12 cellular contexts compared by ENCODE assay signal in genomic region chr1:77950873-77951272, GRCh38. TPM values are rescaled to one million over a fixed set of nuclear protein-coding genes. Genes with fewer than 3 reads are reported as not detected.
A peak's percentile ranks its signal among the peaks of the same experiment; 100 is the strongest.
DNase-seq lines count a peak whose midpoint lies in the region; ATAC-seq and TF ChIP-seq lines count a peak whose summit lies in the region.
"Had no signal": no experiment of that assay in that cellular context is flagged by ENCODE, and none has a peak within 500 bp of the region (broad histone marks: within the 10 kb centered on the region; RNA-seq: fewer than 3 reads in every experiment).

No MANE protein-coding gene starts in this region.

- H3K4me3 ChIP-seq in KMS-11 (IDR thresholded peaks at IDR 0.05; ENCODE audit: insufficient read depth, low read depth, low read length) (no peak overlapping the region), mesenchymal stem cell (ENCODE audit: insufficient read depth in 1 of 2, low read depth in 1 of 2, low read length in 2 of 2) (no peak overlapping the region)
- H3K4me3 ChIP-seq: body of pancreas, lung, sigmoid colon had no signal

- peak overlapping the region; percentile 33; the same call in 1 of the 2 replicates for H3K4me2 ChIP-seq in KMS-11
- H3K4me2 ChIP-seq in mesenchymal stem cell (ENCODE audit: low read length, poor library complexity, severe bottlenecking): no peak overlapping the region

- no peak overlapping the region for H3K23ac ChIP-seq in mesenchymal stem cell (ENCODE audit: low read length in 2 of 2)

- no peaks in the 10 kb centered on the region for H3K9me3 Mint-ChIP-seq in activated naive CD4-positive, alpha-beta T cell treated with anti-CD3 and anti-CD28 coated beads, Interleukin-2, amount 50 U/mL, for 24 hours

- H2BK120ac ChIP-seq in mesenchymal stem cell (ENCODE audit: low read depth, low read length): no peak overlapping the region

- no peak overlapping the region for H2BK12ac ChIP-seq in mesenchymal stem cell (ENCODE audit: low read length in 2 of 2)

- H3K4ac ChIP-seq in mesenchymal stem cell (ENCODE audit: low read depth in 1 of 2, low read length in 2 of 2): no peak overlapping the region

- H2BK15ac ChIP-seq in mesenchymal stem cell (ENCODE audit: low read depth, poor library complexity, severe bottlenecking): no peak overlapping the region

- DNase-seq in activated naive CD4-positive, alpha-beta T cell (lab: John Stamatoyannopoulos, UW): no peak
- DNase-seq in mesenchymal stem cell (no peak), GDM1 (lab: John Stamatoyannopoulos, UW) (no peak), epidermal melanocyte (ENCODE audit: insufficient read length, low spot score) (no peak)
- DNase-seq in effector CD8-positive, alpha-beta T cell (lab: John Stamatoyannopoulos, UW): no peak
- DNase-seq: body of pancreas, NCI-H446, sigmoid colon had no signal

- no peak overlapping the region for H3K9ac ChIP-seq in KMS-11
- H3K9ac ChIP-seq in mesenchymal stem cell (ENCODE audit: low read length): no peak overlapping the region

- no peak overlapping the region for H3K4me3 Mint-ChIP-seq in activated naive CD4-positive, alpha-beta T cell treated with anti-CD3 and anti-CD28 coated beads, Interleukin-2, amount 50 U/mL, for 24 hours

- H2BK5ac ChIP-seq in mesenchymal stem cell (ENCODE audit: low read depth, low read length, poor library complexity, severe bottlenecking): no peak overlapping the region

- no peak for TF ChIP-seq CTCF in KMS-11 (conservative IDR thresholded peaks at IDR 0.05; ENCODE audit: low read depth, low read length)

- H3K27ac Mint-ChIP-seq in activated naive CD4-positive, alpha-beta T cell treated with anti-CD3 and anti-CD28 coated beads, Interleukin-2, amount 50 U/mL, for 24 hours: peak overlapping the region; percentile 65

- H3K79me1 ChIP-seq in mesenchymal stem cell (replicated peaks; ENCODE audit: low read length, poor library complexity, severe bottlenecking): peaks cover 1% of the 10 kb centered on the region

- no peak overlapping the region for H2AK5ac ChIP-seq in mesenchymal stem cell (ENCODE audit: low read length, severe bottlenecking)

- H3K27me3 Mint-ChIP-seq in activated naive CD4-positive, alpha-beta T cell treated with anti-CD3 and anti-CD28 coated beads, Interleukin-2, amount 50 U/mL, for 24 hours: no peaks in the 10 kb centered on the region

- H3K27me3 ChIP-seq in KMS-11 (ENCODE audit: insufficient read depth, low read depth) (no peaks in the 10 kb centered on the region), mesenchymal stem cell (ENCODE audit: control insufficient read depth in 1 of 2, insufficient read depth in 1 of 2, low read length in 2 of 2) (no peaks in the 10 kb centered on the region)
- H3K27me3 ChIP-seq: body of pancreas, sigmoid colon had no signal

- ATAC-seq in HG02588 (IDR thresholded peaks at IDR 0.05; ENCODE audit: unreplicated experiment): peak; percentile 50
- ATAC-seq: body of pancreas had no signal

- no peaks in the 10 kb centered on the region for H4K20me1 ChIP-seq in KMS-11 (ENCODE audit: insufficient read depth)

- H3K79me2 ChIP-seq in KMS-11 (ENCODE audit: insufficient read depth, low read depth): no peaks in the 10 kb centered on the region; the same call in 1 of the 2 replicates

- H2AFZ ChIP-seq in KMS-11 (ENCODE audit: low read depth) (no peak overlapping the region), mesenchymal stem cell (ENCODE audit: low read depth, low read length) (no peak overlapping the region)

- H3K4me1 ChIP-seq in KMS-11 (ENCODE audit: low read depth, poor library complexity, severe bottlenecking) (peaks cover 49% of the 10 kb centered on the region), mesenchymal stem cell (ENCODE audit: control insufficient read depth, insufficient read depth, low read depth, low read length) (peaks cover 4% of the 10 kb centered on the region)

- H3K36me3 Mint-ChIP-seq in activated naive CD4-positive, alpha-beta T cell treated with anti-CD3 and anti-CD28 coated beads, Interleukin-2, amount 50 U/mL, for 24 hours: peaks cover 25% of the 10 kb centered on the region

- peaks cover 39% of the 10 kb centered on the region for H3K4me1 Mint-ChIP-seq in activated naive CD4-positive, alpha-beta T cell treated with anti-CD3 and anti-CD28 coated beads, Interleukin-2, amount 50 U/mL, for 24 hours

- no peak overlapping the region for H3K14ac ChIP-seq in mesenchymal stem cell (ENCODE audit: low read length in 2 of 2)

- peak overlapping the region; percentile 38; the same call in 1 of the 2 replicates for H3K27ac ChIP-seq in KMS-11
- H3K27ac ChIP-seq in mesenchymal stem cell (ENCODE audit: low read length, poor library complexity, severe bottlenecking): no peak overlapping the region
- H3K27ac ChIP-seq: body of pancreas, sigmoid colon had no signal

- H3K36me3 ChIP-seq in KMS-11 (ENCODE audit: insufficient read depth) (peaks cover 4% of the 10 kb centered on the region; the same call in 1 of the 2 replicates), mesenchymal stem cell (ENCODE audit: control insufficient read depth in 1 of 2, insufficient read depth in 2 of 2, low read depth in 1 of 2, low read length in 2 of 2) (peaks cover 17 to 99% of the 10 kb centered on the region in 2 experiments)

- H3K9me3 ChIP-seq in mesenchymal stem cell (ENCODE audit: control insufficient read depth, low read length): no peaks in the 10 kb centered on the region
- H3K9me3 ChIP-seq: body of pancreas, sigmoid colon had no signal

- H4K91ac ChIP-seq in mesenchymal stem cell (ENCODE audit: low read length): no peak overlapping the region

- H4K8ac ChIP-seq in mesenchymal stem cell (ENCODE audit: low read length): no peak overlapping the region

- no peak overlapping the region for H3K18ac ChIP-seq in mesenchymal stem cell (ENCODE audit: low read depth in 1 of 2, low read length in 2 of 2)

RNA-seq across cellular contexts. Expression of gene FUBP1, which starts 28.0 kb away (rescaled TPM):
- 77.5 TPM for polyA plus RNA-seq in mesenchymal stem cell (2013, experiment 1 of 2)
- 71.5 TPM for polyA plus RNA-seq in mesenchymal stem cell (2013, experiment 2 of 2)

RNA-seq across cellular contexts. Expression of gene DNAJB4, which starts 53.9 kb away (rescaled TPM):
- polyA plus RNA-seq in mesenchymal stem cell (2013, experiment 1 of 2): 15.9 TPM
- 16.1 TPM for polyA plus RNA-seq in mesenchymal stem cell (2013, experiment 2 of 2)
